Comparison of ENCODE assay signal across 1 cellular context in genomic region chr5:42583322-42583721, GRCh38.
A peak's percentile ranks its signal among the peaks of the same experiment; 100 is the strongest.
TF ChIP-seq lines count a peak whose summit lies in the region.

No MANE protein-coding gene starts in this region.

TF ChIP-seq in K562, 482 proteins besides CTCF, POLR2A, EP300 and RAD21 (continued from another document and continues in another):
- peak; percentile 63 for TF ChIP-seq TEAD4 (IDR thresholded peaks at IDR 0.05; ENCODE audit: low read length)
- TF ChIP-seq TEAD4 (CRISPR knock-in tag; IDR thresholded peaks at IDR 0.05; ENCODE audit: borderline replicate concordance) = no peak
- TF ChIP-seq HNRNPL (IDR thresholded peaks at IDR 0.05; ENCODE audit: low read depth, low read length) = no peak
- TF ChIP-seq, protein P1, sequence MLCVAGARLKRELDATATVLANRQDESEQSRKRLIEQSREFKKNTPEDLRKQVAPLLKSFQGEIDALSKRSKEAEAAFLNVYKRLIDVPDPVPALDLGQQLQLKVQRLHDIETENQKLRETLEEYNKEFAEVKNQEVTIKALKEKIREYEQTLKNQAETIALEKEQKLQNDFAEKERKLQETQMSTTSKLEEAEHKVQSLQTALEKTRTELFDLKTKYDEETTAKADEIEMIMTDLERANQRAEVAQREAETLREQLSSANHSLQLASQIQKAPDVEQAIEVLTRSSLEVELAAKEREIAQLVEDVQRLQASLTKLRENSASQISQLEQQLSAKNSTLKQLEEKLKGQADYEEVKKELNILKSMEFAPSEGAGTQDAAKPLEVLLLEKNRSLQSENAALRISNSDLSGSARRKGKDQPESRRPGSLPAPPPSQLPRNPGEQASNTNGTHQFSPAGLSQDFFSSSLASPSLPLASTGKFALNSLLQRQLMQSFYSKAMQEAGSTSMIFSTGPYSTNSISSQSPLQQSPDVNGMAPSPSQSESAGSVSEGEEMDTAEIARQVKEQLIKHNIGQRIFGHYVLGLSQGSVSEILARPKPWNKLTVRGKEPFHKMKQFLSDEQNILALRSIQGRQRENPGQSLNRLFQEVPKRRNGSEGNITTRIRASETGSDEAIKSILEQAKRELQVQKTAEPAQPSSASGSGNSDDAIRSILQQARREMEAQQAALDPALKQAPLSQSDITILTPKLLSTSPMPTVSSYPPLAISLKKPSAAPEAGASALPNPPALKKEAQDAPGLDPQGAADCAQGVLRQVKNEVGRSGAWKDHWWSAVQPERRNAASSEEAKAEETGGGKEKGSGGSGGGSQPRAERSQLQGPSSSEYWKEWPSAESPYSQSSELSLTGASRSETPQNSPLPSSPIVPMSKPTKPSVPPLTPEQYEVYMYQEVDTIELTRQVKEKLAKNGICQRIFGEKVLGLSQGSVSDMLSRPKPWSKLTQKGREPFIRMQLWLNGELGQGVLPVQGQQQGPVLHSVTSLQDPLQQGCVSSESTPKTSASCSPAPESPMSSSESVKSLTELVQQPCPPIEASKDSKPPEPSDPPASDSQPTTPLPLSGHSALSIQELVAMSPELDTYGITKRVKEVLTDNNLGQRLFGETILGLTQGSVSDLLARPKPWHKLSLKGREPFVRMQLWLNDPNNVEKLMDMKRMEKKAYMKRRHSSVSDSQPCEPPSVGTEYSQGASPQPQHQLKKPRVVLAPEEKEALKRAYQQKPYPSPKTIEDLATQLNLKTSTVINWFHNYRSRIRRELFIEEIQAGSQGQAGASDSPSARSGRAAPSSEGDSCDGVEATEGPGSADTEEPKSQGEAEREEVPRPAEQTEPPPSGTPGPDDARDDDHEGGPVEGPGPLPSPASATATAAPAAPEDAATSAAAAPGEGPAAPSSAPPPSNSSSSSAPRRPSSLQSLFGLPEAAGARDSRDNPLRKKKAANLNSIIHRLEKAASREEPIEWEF (CRISPR knock-in tag; IDR thresholded peaks at IDR 0.05) = no peak
- TF ChIP-seq KLF10 (CRISPR knock-in tag; IDR thresholded peaks at IDR 0.05) = no peak
- TF ChIP-seq CC2D1A (IDR thresholded peaks at IDR 0.05) = peak; percentile 66; the same call in 1 of the 2 replicates
- TF ChIP-seq ZNF175 (CRISPR knock-in tag; IDR thresholded peaks at IDR 0.05; ENCODE audit: low read depth) = no peak
- TF ChIP-seq, protein P2, sequence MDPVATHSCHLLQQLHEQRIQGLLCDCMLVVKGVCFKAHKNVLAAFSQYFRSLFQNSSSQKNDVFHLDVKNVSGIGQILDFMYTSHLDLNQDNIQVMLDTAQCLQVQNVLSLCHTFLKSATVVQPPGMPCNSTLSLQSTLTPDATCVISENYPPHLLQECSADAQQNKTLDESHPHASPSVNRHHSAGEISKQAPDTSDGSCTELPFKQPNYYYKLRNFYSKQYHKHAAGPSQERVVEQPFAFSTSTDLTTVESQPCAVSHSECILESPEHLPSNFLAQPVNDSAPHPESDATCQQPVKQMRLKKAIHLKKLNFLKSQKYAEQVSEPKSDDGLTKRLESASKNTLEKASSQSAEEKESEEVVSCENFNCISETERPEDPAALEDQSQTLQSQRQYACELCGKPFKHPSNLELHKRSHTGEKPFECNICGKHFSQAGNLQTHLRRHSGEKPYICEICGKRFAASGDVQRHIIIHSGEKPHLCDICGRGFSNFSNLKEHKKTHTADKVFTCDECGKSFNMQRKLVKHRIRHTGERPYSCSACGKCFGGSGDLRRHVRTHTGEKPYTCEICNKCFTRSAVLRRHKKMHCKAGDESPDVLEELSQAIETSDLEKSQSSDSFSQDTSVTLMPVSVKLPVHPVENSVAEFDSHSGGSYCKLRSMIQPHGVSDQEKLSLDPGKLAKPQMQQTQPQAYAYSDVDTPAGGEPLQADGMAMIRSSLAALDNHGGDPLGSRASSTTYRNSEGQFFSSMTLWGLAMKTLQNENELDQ (CRISPR knock-in tag; IDR thresholded peaks at IDR 0.05; ENCODE audit: borderline replicate concordance) = no peak
- 0 out of 2 replicates have a peak, but pooled peaks have one; percentile 38 for TF ChIP-seq MAFF (IDR thresholded peaks at IDR 0.05; ENCODE audit: low read length)
- TF ChIP-seq BACH1 (tag; IDR thresholded peaks at IDR 0.05) = no peak
- TF ChIP-seq ZKSCAN1 (IDR thresholded peaks at IDR 0.05; ENCODE audit: low read depth, low read length) = no peak
- TF ChIP-seq, protein P3, sequence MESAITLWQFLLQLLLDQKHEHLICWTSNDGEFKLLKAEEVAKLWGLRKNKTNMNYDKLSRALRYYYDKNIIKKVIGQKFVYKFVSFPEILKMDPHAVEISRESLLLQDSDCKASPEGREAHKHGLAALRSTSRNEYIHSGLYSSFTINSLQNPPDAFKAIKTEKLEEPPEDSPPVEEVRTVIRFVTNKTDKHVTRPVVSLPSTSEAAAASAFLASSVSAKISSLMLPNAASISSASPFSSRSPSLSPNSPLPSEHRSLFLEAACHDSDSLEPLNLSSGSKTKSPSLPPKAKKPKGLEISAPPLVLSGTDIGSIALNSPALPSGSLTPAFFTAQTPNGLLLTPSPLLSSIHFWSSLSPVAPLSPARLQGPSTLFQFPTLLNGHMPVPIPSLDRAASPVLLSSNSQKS (CRISPR knock-in tag; IDR thresholded peaks at IDR 0.05) = no peak
- TF ChIP-seq ATF7 (IDR thresholded peaks at IDR 0.05) = no peak; the same call in 1 of the 2 replicates
- no peak for TF ChIP-seq PCBP2 (IDR thresholded peaks at IDR 0.05; ENCODE audit: low read depth, low read length, poor library complexity, severe bottlenecking)
- no peak for TF ChIP-seq ZHX1 (conservative IDR thresholded peaks at IDR 0.05; ENCODE audit: low read length)
- TF ChIP-seq CBFA2T3 (IDR thresholded peaks at IDR 0.05) = no peak
- TF ChIP-seq MEIS2 (IDR thresholded peaks at IDR 0.05; ENCODE audit: partially characterized antibody) = peak; percentile 98
- no peak for TF ChIP-seq ZNF511 (CRISPR knock-in tag; IDR thresholded peaks at IDR 0.05)
- no peak for TF ChIP-seq CREB5 (CRISPR knock-in tag; IDR thresholded peaks at IDR 0.05)
- no peak for TF ChIP-seq DDX20 (tag; IDR thresholded peaks at IDR 0.05; ENCODE audit: low read depth)
- TF ChIP-seq NR0B1 (IDR thresholded peaks at IDR 0.05; ENCODE audit: partially characterized antibody) = no peak
- no peak for TF ChIP-seq MTA3 (IDR thresholded peaks at IDR 0.05; ENCODE audit: borderline replicate concordance)
- TF ChIP-seq ZNF589 (CRISPR knock-in tag; IDR thresholded peaks at IDR 0.05; ENCODE audit: low read depth) = no peak
- peak in 1 of 2 experiments; percentile 37 for TF ChIP-seq E2F6 (IDR thresholded peaks at IDR 0.05; ENCODE audit: borderline replicate concordance in 1 of 2, extremely low read depth in 1 of 2, insufficient read depth in 1 of 2, insufficient read length in 1 of 2, low read depth in 1 of 2, low read length in 1 of 2, poor library complexity in 1 of 2, severe bottlenecking in 1 of 2)
- TF ChIP-seq, protein P4, sequence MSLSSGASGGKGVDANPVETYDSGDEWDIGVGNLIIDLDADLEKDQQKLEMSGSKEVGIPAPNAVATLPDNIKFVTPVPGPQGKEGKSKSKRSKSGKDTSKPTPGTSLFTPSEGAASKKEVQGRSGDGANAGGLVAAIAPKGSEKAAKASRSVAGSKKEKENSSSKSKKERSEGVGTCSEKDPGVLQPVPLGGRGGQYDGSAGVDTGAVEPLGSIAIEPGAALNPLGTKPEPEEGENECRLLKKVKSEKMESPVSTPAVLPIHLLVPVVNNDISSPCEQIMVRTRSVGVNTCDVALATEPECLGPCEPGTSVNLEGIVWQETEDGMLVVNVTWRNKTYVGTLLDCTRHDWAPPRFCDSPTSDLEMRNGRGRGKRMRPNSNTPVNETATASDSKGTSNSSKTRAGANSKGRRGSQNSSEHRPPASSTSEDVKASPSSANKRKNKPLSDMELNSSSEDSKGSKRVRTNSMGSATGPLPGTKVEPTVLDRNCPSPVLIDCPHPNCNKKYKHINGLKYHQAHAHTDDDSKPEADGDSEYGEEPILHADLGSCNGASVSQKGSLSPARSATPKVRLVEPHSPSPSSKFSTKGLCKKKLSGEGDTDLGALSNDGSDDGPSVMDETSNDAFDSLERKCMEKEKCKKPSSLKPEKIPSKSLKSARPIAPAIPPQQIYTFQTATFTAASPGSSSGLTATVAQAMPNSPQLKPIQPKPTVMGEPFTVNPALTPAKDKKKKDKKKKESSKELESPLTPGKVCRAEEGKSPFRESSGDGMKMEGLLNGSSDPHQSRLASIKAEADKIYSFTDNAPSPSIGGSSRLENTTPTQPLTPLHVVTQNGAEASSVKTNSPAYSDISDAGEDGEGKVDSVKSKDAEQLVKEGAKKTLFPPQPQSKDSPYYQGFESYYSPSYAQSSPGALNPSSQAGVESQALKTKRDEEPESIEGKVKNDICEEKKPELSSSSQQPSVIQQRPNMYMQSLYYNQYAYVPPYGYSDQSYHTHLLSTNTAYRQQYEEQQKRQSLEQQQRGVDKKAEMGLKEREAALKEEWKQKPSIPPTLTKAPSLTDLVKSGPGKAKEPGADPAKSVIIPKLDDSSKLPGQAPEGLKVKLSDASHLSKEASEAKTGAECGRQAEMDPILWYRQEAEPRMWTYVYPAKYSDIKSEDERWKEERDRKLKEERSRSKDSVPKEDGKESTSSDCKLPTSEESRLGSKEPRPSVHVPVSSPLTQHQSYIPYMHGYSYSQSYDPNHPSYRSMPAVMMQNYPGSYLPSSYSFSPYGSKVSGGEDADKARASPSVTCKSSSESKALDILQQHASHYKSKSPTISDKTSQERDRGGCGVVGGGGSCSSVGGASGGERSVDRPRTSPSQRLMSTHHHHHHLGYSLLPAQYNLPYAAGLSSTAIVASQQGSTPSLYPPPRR (CRISPR knock-in tag; IDR thresholded peaks at IDR 0.05; ENCODE audit: borderline replicate concordance) = no peak
